ENCODE assay signal across 1 cellular context in the genomic region with DNA sequence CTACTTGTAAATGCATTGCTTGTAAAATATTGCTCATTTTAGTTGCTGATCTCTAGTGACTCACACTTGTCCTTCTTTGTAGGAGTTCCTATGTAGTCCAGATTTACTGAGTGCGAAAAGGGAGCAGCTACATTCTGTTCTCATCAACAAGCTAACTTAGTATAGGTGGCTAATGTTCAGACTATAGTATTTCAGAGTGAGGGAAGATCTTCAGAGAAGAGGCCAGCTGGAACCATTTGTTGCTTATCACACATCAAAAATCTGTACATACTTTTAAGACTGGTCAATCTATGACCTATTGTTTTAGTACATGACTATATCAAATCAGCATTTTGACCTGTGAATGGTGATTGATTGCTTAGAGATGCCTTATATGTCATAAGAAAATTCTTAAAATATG.
TF ChIP-seq lines count a peak whose summit lies in the region.

No MANE protein-coding gene starts in this region.

TF ChIP-seq in IMR-90, 13 proteins besides CTCF, POLR2A, EP300 and RAD21:
- TF ChIP-seq SMC3 (IDR thresholded peaks at IDR 0.05; ENCODE audit: low read depth, low read length) (no peak), RCOR1 (IDR thresholded peaks at IDR 0.05; ENCODE audit: insufficient replicate concordance, low read length) (no peak), CEBPB (IDR thresholded peaks at IDR 0.05; ENCODE audit: low read depth, low read length) (no peak), RFX5 (IDR thresholded peaks at IDR 0.05; ENCODE audit: low read depth, low read length) (no peak), USF2 (IDR thresholded peaks at IDR 0.05; ENCODE audit: low read depth, low read length) (no peak), CHD1 (IDR thresholded peaks at IDR 0.05; ENCODE audit: low read depth, low read length) (no peak), BHLHE40 (IDR thresholded peaks at IDR 0.05; ENCODE audit: low read depth, low read length) (no peak), FOS (IDR thresholded peaks at IDR 0.05; ENCODE audit: low read depth, low read length) (no peak), NFE2L2 (IDR thresholded peaks at IDR 0.05; ENCODE audit: low read depth, low read length) (no peak), MXI1 (IDR thresholded peaks at IDR 0.05; ENCODE audit: borderline replicate concordance, low read depth, low read length) (no peak), ELK1 (IDR thresholded peaks at IDR 0.05; ENCODE audit: borderline replicate concordance, low read depth, low read length) (no peak), MAZ (IDR thresholded peaks at IDR 0.05; ENCODE audit: borderline replicate concordance, low read depth, low read length) (no peak), MAFK (IDR thresholded peaks at IDR 0.05; ENCODE audit: low read depth, low read length) (no peak)
